ENCODE assay signal across 8 cellular contexts in the genomic region with DNA sequence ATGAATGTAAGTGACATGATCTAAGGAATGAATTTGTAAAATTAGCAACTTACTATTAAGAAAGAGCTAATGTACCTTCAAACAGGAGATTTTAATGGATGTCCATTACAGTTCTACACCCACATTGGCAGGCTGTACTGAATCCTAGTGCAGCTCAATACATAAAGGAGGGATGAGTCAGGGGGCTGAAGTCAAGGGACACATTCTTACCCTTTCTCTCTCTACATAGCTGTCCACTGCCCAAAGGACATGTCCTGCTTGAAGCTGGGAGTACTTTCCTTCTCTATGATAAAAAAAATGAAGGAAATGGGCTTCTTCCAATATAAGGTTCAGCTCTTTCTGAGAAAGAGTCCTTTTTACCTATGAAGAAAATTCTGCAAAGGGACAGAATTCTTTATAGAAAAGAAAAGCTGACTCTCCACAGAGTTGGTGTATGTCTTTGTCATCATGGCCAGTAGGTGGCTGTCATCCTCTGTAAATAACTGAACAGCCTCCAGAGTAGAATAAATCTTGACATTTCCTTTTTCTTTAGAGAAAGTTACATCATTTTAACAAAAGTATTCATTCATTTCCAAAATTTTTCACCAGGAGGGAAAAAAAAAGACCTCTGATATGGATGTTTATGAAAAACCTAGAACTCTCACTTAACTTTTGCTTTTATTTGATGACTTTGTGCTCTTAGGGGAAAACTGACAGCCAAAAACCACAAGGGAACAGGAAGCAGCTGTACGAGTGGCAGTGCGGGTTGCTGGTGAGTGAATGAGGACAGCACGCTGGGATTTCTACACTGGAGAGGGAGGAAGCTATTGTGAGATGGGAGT. TPM values are rescaled to one million over a fixed set of nuclear protein-coding genes. Genes with fewer than 3 reads are reported as not detected.
DNase-seq lines count a peak whose midpoint lies in the region; ATAC-seq and TF ChIP-seq lines count a peak whose summit lies in the region.

No MANE protein-coding gene starts in this region.

- H3K4me3 ChIP-seq in WI38 (ENCODE audit: low read depth, low read length): no peak overlapping the region

- H3K27ac Mint-ChIP-seq in activated naive CD4-positive, alpha-beta T cell treated with anti-CD3 and anti-CD28 coated beads for 36 hours: no peak overlapping the region

- H3K9me3 Mint-ChIP-seq in activated naive CD4-positive, alpha-beta T cell treated with anti-CD3 and anti-CD28 coated beads for 36 hours: no peaks in the 10 kb centered on the region

- H3K4me1 Mint-ChIP-seq in activated naive CD4-positive, alpha-beta T cell treated with anti-CD3 and anti-CD28 coated beads for 36 hours (ENCODE audit: low read depth): peaks cover 4% of the 10 kb centered on the region

- intact Hi-C loops in activated naive CD4-positive, alpha-beta T cell treated with anti-CD3 and anti-CD28 coated beads for 36 hours (cut with micrococcal nuclease): loop anchor here (2.0 kb wide), 2 partner anchors 58 to 144 kb away; no protein-coding TSS in a partner anchor
- intact Hi-C loops in left cardiac atrium (cut with DNase I): loop anchor here in 1 of 2 donors (10.0 kb wide), 1 partner anchor 542 kb away; no protein-coding TSS in a partner anchor
- intact Hi-C loops in sciatic nerve (cut with DNase I): no loop called here

- peaks cover 3% of the 10 kb centered on the region for H3K27me3 Mint-ChIP-seq in activated naive CD4-positive, alpha-beta T cell treated with anti-CD3 and anti-CD28 coated beads for 36 hours (ENCODE audit: low read depth)

- no peak overlapping the region for H3K4me3 Mint-ChIP-seq in activated naive CD4-positive, alpha-beta T cell treated with anti-CD3 and anti-CD28 coated beads for 36 hours

- CTCF ChIA-PET in activated naive CD4-positive, alpha-beta T cell treated with anti-CD3 and anti-CD28 coated beads for 36 hours (lab: Charles Lee): interaction anchor here (0.6 to 3.3 kb wide), 18 partner anchors 17 to 522 kb away, joined by 3 to 14 read pairs (median 4); a partner anchor contains a TSS

- peak; percentile 38 for DNase-seq in activated naive CD4-positive, alpha-beta T cell treated with anti-CD3 and anti-CD28 coated beads for 36 hours
- no peak for DNase-seq in activated naive CD4-positive, alpha-beta T cell treated with Interleukin-2 at 50 U/mL for 16 hours
- DNase-seq in KG1 (lab: John Stamatoyannopoulos, UW): peak; percentile 27
- peak; percentile 42 for DNase-seq in left cardiac atrium
- peak; percentile 61 for DNase-seq in sciatic nerve (ENCODE audit: low spot score)
- DNase-seq in GM19238 (ENCODE audit: insufficient read length, low spot score): no peak

- TF ChIP-seq CTCF in WI38 (IDR thresholded peaks at IDR 0.05; ENCODE audit: low read depth, low read length): 0 out of 2 replicates have a peak, but pooled peaks have one; percentile 9

- ATAC-seq in GM21717 (IDR thresholded peaks at IDR 0.05; ENCODE audit: unreplicated experiment) (peak; percentile 68), left cardiac atrium (peak in 1 of 2 donors; percentile 80), sciatic nerve (peak; percentile 85)

- H3K36me3 Mint-ChIP-seq in activated naive CD4-positive, alpha-beta T cell treated with anti-CD3 and anti-CD28 coated beads for 36 hours (ENCODE audit: low read depth): no peaks in the 10 kb centered on the region

RNA-seq across cellular contexts. Expression of a gene that starts 13.1 kb away (rescaled TPM):
- total RNA-seq in activated naive CD4-positive, alpha-beta T cell treated with anti-CD3 and anti-CD28 coated beads for 36 hours: not detected
- total RNA-seq in left cardiac atrium (not detected), sciatic nerve (not detected)

RNA-seq across cellular contexts. Expression of a gene that starts 24.9 kb away (rescaled TPM):
- not detected for total RNA-seq in activated naive CD4-positive, alpha-beta T cell treated with anti-CD3 and anti-CD28 coated beads for 36 hours
- total RNA-seq in left cardiac atrium (not detected), sciatic nerve (not detected)

RNA-seq across cellular contexts. Expression of a gene that starts 35.8 kb away (rescaled TPM):
- not detected for total RNA-seq in activated naive CD4-positive, alpha-beta T cell treated with anti-CD3 and anti-CD28 coated beads for 36 hours
- total RNA-seq in left cardiac atrium (not detected), sciatic nerve (not detected)

RNA-seq across cellular contexts. Expression of a gene that starts 46.0 kb away (rescaled TPM):
- not detected for total RNA-seq in activated naive CD4-positive, alpha-beta T cell treated with anti-CD3 and anti-CD28 coated beads for 36 hours
- total RNA-seq in left cardiac atrium: not detected
- total RNA-seq in sciatic nerve: not detected

RNA-seq across cellular contexts. Expression of a gene that starts 50.9 kb away (rescaled TPM):
- not detected for total RNA-seq in activated naive CD4-positive, alpha-beta T cell treated with anti-CD3 and anti-CD28 coated beads for 36 hours
- total RNA-seq in left cardiac atrium (not detected), sciatic nerve (not detected)

Comparison
In these comparisons a context has a peak if more than half of its experiments do, and no peak if none do; other contexts are left out.
1. DNase-seq: peak in activated naive CD4-positive, alpha-beta T cell treated with anti-CD3 and anti-CD28 coated beads for 36 hours (single experiment), KG1 (single experiment), left cardiac atrium (single experiment) and sciatic nerve (single experiment); none in activated naive CD4-positive, alpha-beta T cell treated with Interleukin-2 at 50 U/mL for 16 hours (single experiment) and GM19238 (single experiment).